21 cellular contexts compared by ENCODE assay signal in the genomic region with DNA sequence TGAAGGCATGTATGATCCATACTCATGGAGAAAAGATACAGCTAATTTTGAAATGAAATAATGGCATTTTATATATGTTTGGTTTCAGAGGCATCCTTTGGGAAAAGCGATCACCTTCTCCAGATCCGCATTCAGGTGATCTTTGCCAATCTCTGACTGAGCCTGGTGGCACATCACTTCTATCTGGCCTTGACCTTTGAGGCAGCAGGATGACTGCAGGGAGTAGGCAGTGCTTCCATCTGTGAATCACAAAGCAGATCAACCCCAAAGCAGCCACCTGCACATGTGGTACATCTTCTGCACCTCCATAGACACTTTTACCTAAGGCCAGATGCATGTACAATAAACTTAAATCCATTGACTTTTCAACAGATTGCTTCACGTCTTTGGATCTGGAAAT.
"Had no signal": no experiment of that assay in that cellular context is flagged by ENCODE, and none has a peak within 500 bp of the region (broad histone marks: within the 10 kb centered on the region; RNA-seq: fewer than 3 reads in every experiment).

No MANE protein-coding gene starts in this region.

- DNase-seq: activated B cell treated with CpG ODN at 0.5 μM for 24 hours; activated CD4-positive, alpha-beta memory T cell treated with anti-CD3 and anti-CD28 coated beads for 36 hours; activated CD4-positive, alpha-beta T cell treated with anti-CD3 and anti-CD28 coated beads, Interleukin-2, amount 10 ng/mL, durations not matched to agents 7 days and 5 days; activated gamma-delta T cell; activated naive CD4-positive, alpha-beta T cell treated with anti-CD3 and anti-CD28 coated beads for 36 hours; activated naive CD8-positive, alpha-beta T cell treated with anti-CD3 and anti-CD28 coated beads for 36 hours; activated T-cell treated with anti-CD3 and anti-CD28 coated beads for 4 hours; activated T-cell treated with anti-CD3 and anti-CD28 coated beads, Interleukin-2, amount 50 U/mL, for 48 hours; KG1; NCI-H1048; NCI-H146; NCI-H187 treated with DMSO at 0.1 percent for 48 hours; NCI-H2081 treated with DMSO at 0.1 percent for 48 hours; NCI-H446; NCI-H524; PC-9; SHP77 treated with DMSO at 0.1 percent for 48 hours; T-helper 17 cell; T-helper 9 cell had no signal

- H3K27ac Mint-ChIP-seq: activated CD4-positive, alpha-beta memory T cell treated with anti-CD3 and anti-CD28 coated beads for 36 hours; activated CD4-positive, alpha-beta T cell treated with anti-CD3 and anti-CD28 coated beads, Interleukin-2, amount 10 ng/mL, durations not matched to agents 7 days and 5 days; activated naive CD4-positive, alpha-beta T cell treated with anti-CD3 and anti-CD28 coated beads for 36 hours; activated naive CD8-positive, alpha-beta T cell treated with anti-CD3 and anti-CD28 coated beads for 36 hours; activated T-helper 17 cell treated with anti-CD3 and anti-CD28 coated beads, Interleukin-2, amount 50 U/mL, for 72 hours; T-helper 17 cell had no signal

- H3K9me3 Mint-ChIP-seq: activated B cell treated with CpG ODN at 0.5 μM for 24 hours; activated CD4-positive, alpha-beta memory T cell treated with anti-CD3 and anti-CD28 coated beads for 36 hours; activated CD4-positive, alpha-beta T cell treated with anti-CD3 and anti-CD28 coated beads, Interleukin-2, amount 10 ng/mL, durations not matched to agents 7 days and 5 days; activated naive CD4-positive, alpha-beta T cell treated with anti-CD3 and anti-CD28 coated beads for 36 hours; activated naive CD8-positive, alpha-beta T cell treated with anti-CD3 and anti-CD28 coated beads for 36 hours; activated T-helper 17 cell treated with anti-CD3 and anti-CD28 coated beads, Interleukin-2, amount 50 U/mL, for 72 hours; central memory CD8-positive, alpha-beta T cell had no signal

- H3K36me3 Mint-ChIP-seq: activated CD4-positive, alpha-beta memory T cell treated with anti-CD3 and anti-CD28 coated beads for 36 hours had no signal

- ATAC-seq: activated T-helper 17 cell treated with anti-CD3 and anti-CD28 coated beads, Interleukin-2, amount 50 U/mL, for 72 hours; T-helper 17 cell had no signal

- H3K4me2 ChIP-seq: PC-9 had no signal

- H3K4me3 ChIP-seq: PC-9 had no signal

- H2AFZ ChIP-seq: PC-9 had no signal

- H3K27ac ChIP-seq: PC-9 had no signal
